In the genomic region with DNA sequence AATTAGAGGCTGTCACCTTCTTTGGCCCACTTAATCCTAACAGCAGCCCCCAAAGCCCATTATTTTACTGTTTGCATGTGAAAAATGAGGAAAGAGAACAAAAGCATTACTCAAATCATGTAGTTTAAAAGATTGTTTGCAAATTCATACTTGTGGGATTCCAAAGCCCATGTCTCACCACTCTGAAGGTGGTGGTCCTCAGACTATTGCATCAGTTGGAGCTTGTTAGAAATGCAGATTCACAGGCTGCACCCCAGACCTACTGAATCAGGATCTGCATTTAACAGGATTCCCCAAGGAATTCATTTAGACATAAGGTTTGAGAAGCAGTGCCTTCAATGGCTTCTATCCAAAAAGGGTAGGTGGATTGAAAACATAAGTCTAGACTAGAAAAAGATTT, we compare ENCODE assay signal across 17 cellular contexts.
DNase-seq lines count a peak whose midpoint lies in the region; ATAC-seq, FAIRE-seq and TF ChIP-seq lines count a peak whose summit lies in the region.
"Had no signal": no experiment of that assay in that cellular context is flagged by ENCODE, and none has a peak within 500 bp of the region (broad histone marks: within the 10 kb centered on the region; RNA-seq: fewer than 3 reads in every experiment).

No MANE protein-coding gene starts in this region.

- no peaks in the 10 kb centered on the region for H3K79me2 ChIP-seq in SK-N-SH (ENCODE audit: insufficient read depth)
- H3K79me2 ChIP-seq in fibroblast of lung (ENCODE audit: control insufficient read depth, insufficient read depth, low read length) = no peaks in the 10 kb centered on the region

- H3K4me3 ChIP-seq in SK-N-SH (ENCODE audit: low read depth in 2 of 2, low read length in 1 of 2) = peak overlapping the region in 1 of 2 experiments; percentile 3; a peak in 1 of 4 replicates
- peak overlapping the region; percentile 29 for H3K4me3 ChIP-seq in adipocyte (ENCODE audit: low read length)
- H3K4me3 ChIP-seq in fibroblast of lung (replicated peaks in 1 of 4; ENCODE audit: control extremely low read depth in 1 of 4, insufficient read depth in 1 of 4, low read depth in 3 of 4, low read length in 4 of 4) = no peak overlapping the region
- no peak overlapping the region for H3K4me3 ChIP-seq in skeletal muscle tissue (ENCODE audit: low read length in 3 of 3)
- H3K4me3 ChIP-seq: BLaER1 treated with 17β-estradiol and CSF1 and Interleukin-3, amounts not matched to agents 10 nM and 100 nM; colonic mucosa; thyroid gland had no signal

- H3K9me3 Mint-ChIP-seq in activated T-helper 1 cell treated with anti-CD3 and anti-CD28 coated beads, Interleukin-12 subunit alpha, Interleukin-12 subunit beta, Interleukin-2, Interleukin-4 antibody, amounts not matched to agents 30 ng/mL and 10 ng/mL and 1 ng/mL, durations not matched to agents 14 hours and 24 hours and 36 hours = no peaks in the 10 kb centered on the region
- H3K9me3 Mint-ChIP-seq: activated CD4-positive, alpha-beta T cell treated with anti-CD3 and anti-CD28 coated beads, Interleukin-2, amount 10 ng/mL, durations not matched to agents 24 days and 14 days had no signal

- CTCF ChIA-PET in SK-N-SH (lab: Yijun Ruan, JAX) = interaction anchor here (1.9 kb wide), 1 partner anchor 10 kb away, joined by 6 read pairs; no protein-coding TSS in a partner anchor

- H3K9ac ChIP-seq in SK-N-SH = peak overlapping the region; percentile 55
- H3K9ac ChIP-seq in adipocyte (ENCODE audit: low read length) = peak overlapping the region; percentile 75
- H3K9ac ChIP-seq in fibroblast of lung (ENCODE audit: insufficient read depth, low read length) = no peak overlapping the region
- H3K9ac ChIP-seq in skeletal muscle tissue (ENCODE audit: low read depth in 1 of 3, low read length in 3 of 3) = no peak overlapping the region
- H3K9ac ChIP-seq: BLaER1 treated with 17β-estradiol and CSF1 and Interleukin-3, amounts not matched to agents 10 nM and 100 nM had no signal

- no peaks in the 10 kb centered on the region for H3K27me3 Mint-ChIP-seq in activated T-helper 1 cell treated with anti-CD3 and anti-CD28 coated beads, Interleukin-12 subunit alpha, Interleukin-12 subunit beta, Interleukin-2, Interleukin-4 antibody, amounts not matched to agents 30 ng/mL and 10 ng/mL and 1 ng/mL, durations not matched to agents 14 hours and 24 hours and 36 hours (ENCODE audit: insufficient read depth)
- H3K27me3 Mint-ChIP-seq: activated CD4-positive, alpha-beta T cell treated with anti-CD3 and anti-CD28 coated beads, Interleukin-2, amount 10 ng/mL, durations not matched to agents 24 days and 14 days had no signal

- no peaks in the 10 kb centered on the region for H3K27me3 ChIP-seq in SK-N-SH (ENCODE audit: insufficient read depth)
- no peaks in the 10 kb centered on the region for H3K27me3 ChIP-seq in adipocyte (replicated peaks; ENCODE audit: control insufficient read depth, insufficient read depth, low read length)
- H3K27me3 ChIP-seq in fibroblast of lung (ENCODE audit: control insufficient read depth, insufficient read depth, low read length) = no peaks in the 10 kb centered on the region
- no peaks in the 10 kb centered on the region for H3K27me3 ChIP-seq in skeletal muscle tissue (ENCODE audit: control insufficient read depth in 3 of 3, insufficient read depth in 3 of 3, low read length in 3 of 3)
- H3K27me3 ChIP-seq: BLaER1 treated with 17β-estradiol and CSF1 and Interleukin-3, amounts not matched to agents 10 nM and 100 nM; colonic mucosa; thyroid gland had no signal

- H2AFZ ChIP-seq in SK-N-SH (ENCODE audit: low read depth) = no peak overlapping the region; the same call in 1 of the 2 replicates
- H2AFZ ChIP-seq in fibroblast of lung (ENCODE audit: low read length) = no peak overlapping the region

- ATAC-seq in SK-N-SH treated with all-trans-retinoic acid at 6 μM for 48 hours = no peak; the same call in 2 of the 3 replicates
- ATAC-seq: natural killer cell had no signal

- H3K27ac ChIP-seq in SK-N-SH (ENCODE audit: low read depth in 2 of 2, low read length in 1 of 2) = peak overlapping the region; percentile 82 to 92; a peak in 3 of 4 replicates
- peak overlapping the region; percentile 67 for H3K27ac ChIP-seq in fibroblast of lung (ENCODE audit: insufficient read depth, low read length)
- H3K27ac ChIP-seq in skeletal muscle tissue (ENCODE audit: low read depth, low read length) = peak overlapping the region; percentile 11
- H3K27ac ChIP-seq: BLaER1 treated with 17β-estradiol and CSF1 and Interleukin-3, amounts not matched to agents 10 nM and 100 nM; colonic mucosa; thyroid gland had no signal

- no peaks in the 10 kb centered on the region for H3K36me3 Mint-ChIP-seq in activated T-helper 1 cell treated with anti-CD3 and anti-CD28 coated beads, Interleukin-12 subunit alpha, Interleukin-12 subunit beta, Interleukin-2, Interleukin-4 antibody, amounts not matched to agents 30 ng/mL and 10 ng/mL and 1 ng/mL, durations not matched to agents 14 hours and 24 hours and 36 hours (ENCODE audit: low read depth)
- H3K36me3 Mint-ChIP-seq: natural killer cell had no signal

- H3K4me2 ChIP-seq in SK-N-SH = peak overlapping the region; percentile 43
- peak overlapping the region; percentile 33 for H3K4me2 ChIP-seq in fibroblast of lung (ENCODE audit: extremely low read depth, insufficient read depth, low read length)

- POLR2A ChIA-PET in SK-N-SH (lab: Yijun Ruan, JAX) = no interaction called here

- intact Hi-C loops in activated T-helper 1 cell treated with anti-CD3 and anti-CD28 coated beads, Interleukin-12 subunit alpha, Interleukin-12 subunit beta, Interleukin-2, Interleukin-4 antibody, amounts not matched to agents 30 ng/mL and 10 ng/mL and 1 ng/mL, durations not matched to agents 14 hours and 24 hours and 36 hours (cut with micrococcal nuclease) = no loop called here

- no peak for TF ChIP-seq RAD21 in SK-N-SH (IDR thresholded peaks at IDR 0.05; ENCODE audit: low read length)

- DNase-seq in SK-N-SH = no peak
- DNase-seq in adipocyte (ENCODE audit: low read depth) = peak; percentile 60
- peak; percentile 3 to 77 for DNase-seq in fibroblast of lung (ENCODE audit: low read depth in 2 of 2)
- no peak for DNase-seq in GM19239 (ENCODE audit: insufficient read length, low spot score)
- DNase-seq in activated T-helper 1 cell treated with anti-CD3 and anti-CD28 coated beads, Interleukin-12 subunit alpha, Interleukin-12 subunit beta, Interleukin-2, Interleukin-4 antibody, amounts not matched to agents 30 ng/mL and 10 ng/mL and 1 ng/mL, durations not matched to agents 14 hours and 24 hours and 36 hours (ENCODE audit: low spot score) = no peak
- DNase-seq in COR-L47 (lab: John Stamatoyannopoulos, UW) = no peak
- DNase-seq: activated CD4-positive, alpha-beta T cell treated with anti-CD3 and anti-CD28 coated beads, Interleukin-2, amount 10 ng/mL, durations not matched to agents 24 days and 14 days; activated CD8-positive, alpha-beta memory T cell treated with anti-CD3 and anti-CD28 coated beads, Interleukin-2, amount 50 U/mL, for 48 hours; activated gamma-delta T cell treated with Interleukin-2 at 50 U/mL for 16 hours; colonic mucosa; natural killer cell; NCI-H146; stimulated activated CD4-positive, alpha-beta T cell treated with anti-CD3 and anti-CD28 coated beads, Interleukin-12 subunit alpha, Interleukin-12 subunit beta, amount 100 ng/mL, for 4 hours; thyroid gland had no signal

- peaks cover 24% of the 10 kb centered on the region for H3F3A ChIP-seq in SK-N-SH (replicated peaks; ENCODE audit: insufficient read depth)

- H3K9me3 ChIP-seq in SK-N-SH (no peaks in the 10 kb centered on the region), adipocyte (ENCODE audit: control insufficient read depth, low read length) (no peaks in the 10 kb centered on the region), fibroblast of lung (ENCODE audit: control insufficient read depth, insufficient read depth, low read depth, low read length) (no peaks in the 10 kb centered on the region), skeletal muscle tissue (ENCODE audit: control insufficient read depth in 3 of 3, low read length in 3 of 3) (no peaks in the 10 kb centered on the region)
- H3K9me3 ChIP-seq: colonic mucosa, thyroid gland had no signal

- H3K9me2 ChIP-seq in SK-N-SH = no peaks in the 10 kb centered on the region

- no peak for FAIRE-seq in GM19239 (lab: Jason Lieb, UNC)

- H3K27ac Mint-ChIP-seq in activated T-helper 1 cell treated with anti-CD3 and anti-CD28 coated beads, Interleukin-12 subunit alpha, Interleukin-12 subunit beta, Interleukin-2, Interleukin-4 antibody, amounts not matched to agents 30 ng/mL and 10 ng/mL and 1 ng/mL, durations not matched to agents 14 hours and 24 hours and 36 hours = no peak overlapping the region
- H3K27ac Mint-ChIP-seq: activated CD4-positive, alpha-beta T cell treated with anti-CD3 and anti-CD28 coated beads, Interleukin-2, amount 10 ng/mL, durations not matched to agents 24 days and 14 days; natural killer cell had no signal

- H3K4me1 ChIP-seq in SK-N-SH (ENCODE audit: control insufficient read depth in 1 of 2, insufficient read depth in 2 of 2, low read depth in 1 of 2, low read length in 1 of 2) = peaks cover 7 to 31% of the 10 kb centered on the region in 2 experiments
- peaks cover 37% of the 10 kb centered on the region for H3K4me1 ChIP-seq in adipocyte (ENCODE audit: control insufficient read depth, insufficient read depth, low read length)
- H3K4me1 ChIP-seq in fibroblast of lung (ENCODE audit: control insufficient read depth, extremely low read depth, insufficient read depth, low read length) = peaks cover 11% of the 10 kb centered on the region
- peaks cover 5 to 10% (median 6%) of the 10 kb centered on the region in 3 donors for H3K4me1 ChIP-seq in skeletal muscle tissue (ENCODE audit: control insufficient read depth in 3 of 3, insufficient read depth in 3 of 3, low read length in 3 of 3)
- H3K4me1 ChIP-seq: colonic mucosa, thyroid gland had no signal

- H3K36me3 ChIP-seq in SK-N-SH (replicated peaks in 1 of 2; ENCODE audit: control insufficient read depth in 1 of 2, insufficient read depth in 2 of 2, low read length in 1 of 2) = no peaks in the 10 kb centered on the region
- H3K36me3 ChIP-seq in adipocyte (ENCODE audit: control insufficient read depth, insufficient read depth, low read length, severe bottlenecking) = no peaks in the 10 kb centered on the region
- no peaks in the 10 kb centered on the region for H3K36me3 ChIP-seq in fibroblast of lung (ENCODE audit: control insufficient read depth, insufficient read depth, low read length)
- no peaks in the 10 kb centered on the region for H3K36me3 ChIP-seq in skeletal muscle tissue (ENCODE audit: control insufficient read depth in 3 of 3, insufficient read depth in 3 of 3, low read length in 3 of 3)
- H3K36me3 ChIP-seq: BLaER1 treated with 17β-estradiol and CSF1 and Interleukin-3, amounts not matched to agents 10 nM and 100 nM; colonic mucosa; thyroid gland had no signal

- H3K4me3 Mint-ChIP-seq in activated T-helper 1 cell treated with anti-CD3 and anti-CD28 coated beads, Interleukin-12 subunit alpha, Interleukin-12 subunit beta, Interleukin-2, Interleukin-4 antibody, amounts not matched to agents 30 ng/mL and 10 ng/mL and 1 ng/mL, durations not matched to agents 14 hours and 24 hours and 36 hours = no peak overlapping the region
- H3K4me3 Mint-ChIP-seq: activated CD4-positive, alpha-beta T cell treated with anti-CD3 and anti-CD28 coated beads, Interleukin-2, amount 10 ng/mL, durations not matched to agents 24 days and 14 days; natural killer cell had no signal

- TF ChIP-seq CTCF in SK-N-SH (IDR thresholded peaks at IDR 0.05) (no peak), fibroblast of lung (conservative IDR thresholded peaks at IDR 0.05 in 1 of 2, IDR thresholded peaks at IDR 0.05 in 1 of 2; ENCODE audit: low read depth in 1 of 2, low read length in 2 of 2) (no peak)

- no peak for TF ChIP-seq EP300 in SK-N-SH (IDR thresholded peaks at IDR 0.05; ENCODE audit: borderline replicate concordance in 1 of 2, low read depth in 1 of 2, low read length in 1 of 2)

- no peaks in the 10 kb centered on the region for H3K4me1 Mint-ChIP-seq in activated T-helper 1 cell treated with anti-CD3 and anti-CD28 coated beads, Interleukin-12 subunit alpha, Interleukin-12 subunit beta, Interleukin-2, Interleukin-4 antibody, amounts not matched to agents 30 ng/mL and 10 ng/mL and 1 ng/mL, durations not matched to agents 14 hours and 24 hours and 36 hours (ENCODE audit: low read depth)
- H3K4me1 Mint-ChIP-seq: activated CD4-positive, alpha-beta T cell treated with anti-CD3 and anti-CD28 coated beads, Interleukin-2, amount 10 ng/mL, durations not matched to agents 24 days and 14 days; natural killer cell had no signal

- H4K20me1 ChIP-seq in SK-N-SH (ENCODE audit: insufficient read depth) = no peaks in the 10 kb centered on the region
- H4K20me1 ChIP-seq in fibroblast of lung (ENCODE audit: control insufficient read depth, extremely low read depth, insufficient read depth, low read length) = no peaks in the 10 kb centered on the region
- H4K20me1 ChIP-seq: BLaER1 treated with 17β-estradiol and CSF1 and Interleukin-3, amounts not matched to agents 10 nM and 100 nM had no signal

Comparison
In these comparisons a context has a peak if more than half of its experiments do, and no peak if none do; other contexts are left out.
1. DNase-seq: peak in adipocyte (single experiment) and fibroblast of lung (2 of 2); none in SK-N-SH (single experiment), GM19239 (single experiment), activated T-helper 1 cell treated with anti-CD3 and anti-CD28 coated beads, Interleukin-12 subunit alpha, Interleukin-12 subunit beta, Interleukin-2, Interleukin-4 antibody, amounts not matched to agents 30 ng/mL and 10 ng/mL and 1 ng/mL, durations not matched to agents 14 hours and 24 hours and 36 hours (single experiment) and COR-L47 (single experiment).
2. H3K27ac ChIP-seq: peak in every context shown above with its lines; median percentile 87 in SK-N-SH; 67 in fibroblast of lung; 11 in skeletal muscle tissue.
3. H3K9ac ChIP-seq: peak in SK-N-SH (single experiment) and adipocyte (single experiment); none in fibroblast of lung (single experiment) and skeletal muscle tissue (0 of 3).